9 cellular contexts compared by ENCODE assay signal in genomic region chr15:90595760-90596155, GRCh38.
DNase-seq lines count a peak whose midpoint lies in the region; ATAC-seq and TF ChIP-seq lines count a peak whose summit lies in the region.
"Had no signal": no experiment of that assay in that cellular context is flagged by ENCODE, and none has a peak within 500 bp of the region (broad histone marks: within the 10 kb centered on the region; RNA-seq: fewer than 3 reads in every experiment).

No MANE protein-coding gene starts in this region.

- peak overlapping the region; percentile 92 for H3K27ac Mint-ChIP-seq in activated naive CD8-positive, alpha-beta T cell treated with anti-CD3 and anti-CD28 coated beads, Interleukin-2, amount 10 ng/mL, durations not matched to agents 7 days and 5 days
- no peak overlapping the region for H3K27ac Mint-ChIP-seq in type B pancreatic cell

- H3K4me3 Mint-ChIP-seq in activated naive CD8-positive, alpha-beta T cell treated with anti-CD3 and anti-CD28 coated beads, Interleukin-2, amount 10 ng/mL, durations not matched to agents 7 days and 5 days = peak overlapping the region; percentile 8
- no peak overlapping the region for H3K4me3 Mint-ChIP-seq in type B pancreatic cell

- no peaks in the 10 kb centered on the region for H3K9me3 Mint-ChIP-seq in activated naive CD8-positive, alpha-beta T cell treated with anti-CD3 and anti-CD28 coated beads, Interleukin-2, amount 10 ng/mL, durations not matched to agents 7 days and 5 days
- no peaks in the 10 kb centered on the region for H3K9me3 Mint-ChIP-seq in type B pancreatic cell

- peaks cover 46% of the 10 kb centered on the region for H3K36me3 Mint-ChIP-seq in activated naive CD8-positive, alpha-beta T cell treated with anti-CD3 and anti-CD28 coated beads, Interleukin-2, amount 10 ng/mL, durations not matched to agents 7 days and 5 days
- H3K36me3 Mint-ChIP-seq in type B pancreatic cell = peaks cover 23% of the 10 kb centered on the region

- POLR2A ChIA-PET in activated naive CD8-positive, alpha-beta T cell treated with anti-CD3 and anti-CD28 coated beads, Interleukin-2, amount 10 ng/mL, durations not matched to agents 7 days and 5 days (lab: Charles Lee) = interaction anchor here (1.3 to 1.6 kb wide), 3 partner anchors 10 to 65 kb away, joined by 3 to 5 read pairs (median 3); no protein-coding TSS in a partner anchor

- H3K27ac ChIP-seq in skin epidermis = peak overlapping the region in 11 of 21 experiments; percentile 12 to 89 (median 35)

- no peak overlapping the region for H3K4me3 ChIP-seq in skin epidermis

- ATAC-seq in GM18498 (IDR thresholded peaks at IDR 0.05; ENCODE audit: unreplicated experiment) (peak; percentile 18), HG02588 (IDR thresholded peaks at IDR 0.05; ENCODE audit: unreplicated experiment) (peak; percentile 29)
- no peak for ATAC-seq in activated naive CD8-positive, alpha-beta T cell treated with anti-CD3 and anti-CD28 coated beads, Interleukin-2, amount 10 ng/mL, durations not matched to agents 7 days and 5 days (ENCODE audit: low read depth)

- no peaks in the 10 kb centered on the region for H3K27me3 Mint-ChIP-seq in activated naive CD8-positive, alpha-beta T cell treated with anti-CD3 and anti-CD28 coated beads, Interleukin-2, amount 10 ng/mL, durations not matched to agents 7 days and 5 days
- H3K27me3 Mint-ChIP-seq in type B pancreatic cell = no peaks in the 10 kb centered on the region

- H3K4me1 Mint-ChIP-seq in activated naive CD8-positive, alpha-beta T cell treated with anti-CD3 and anti-CD28 coated beads, Interleukin-2, amount 10 ng/mL, durations not matched to agents 7 days and 5 days = peaks cover 75% of the 10 kb centered on the region
- H3K4me1 Mint-ChIP-seq in type B pancreatic cell (ENCODE audit: unreplicated experiment) = peaks cover 22% of the 10 kb centered on the region

- DNase-seq in activated naive CD8-positive, alpha-beta T cell treated with anti-CD3 and anti-CD28 coated beads, Interleukin-2, amount 10 ng/mL, durations not matched to agents 7 days and 5 days = no peak
- DNase-seq in medulla oblongata (ENCODE audit: extremely low spot score) (no peak), HT-29 (ENCODE audit: low spot score) (no peak), type B pancreatic cell (ENCODE audit: extremely low spot score, unreplicated experiment) (no peak)
- DNase-seq: activated CD4-positive, alpha-beta T cell treated with anti-CD3 and anti-CD28 coated beads, Interleukin-2, amount 50 U/mL, for 4 hours; NCI-H1048 had no signal

- no peak for TF ChIP-seq CTCF in type B pancreatic cell (conservative IDR thresholded peaks at IDR 0.05)
